Comparison of ENCODE assay signal across 1 cellular context in genomic region chrX:19343462-19344206, GRCh38.
TF ChIP-seq lines count a peak whose summit lies in the region.

Gene PDHA1, plus strand, starts transcription at chrX:19343927. Its CDS starts 111 bp downstream, at chrX:19344038.

TF ChIP-seq in HepG2, 621 proteins besides CTCF, POLR2A, EP300 and RAD21 (continued from another document and continues in another):
- TF ChIP-seq, protein P1, sequence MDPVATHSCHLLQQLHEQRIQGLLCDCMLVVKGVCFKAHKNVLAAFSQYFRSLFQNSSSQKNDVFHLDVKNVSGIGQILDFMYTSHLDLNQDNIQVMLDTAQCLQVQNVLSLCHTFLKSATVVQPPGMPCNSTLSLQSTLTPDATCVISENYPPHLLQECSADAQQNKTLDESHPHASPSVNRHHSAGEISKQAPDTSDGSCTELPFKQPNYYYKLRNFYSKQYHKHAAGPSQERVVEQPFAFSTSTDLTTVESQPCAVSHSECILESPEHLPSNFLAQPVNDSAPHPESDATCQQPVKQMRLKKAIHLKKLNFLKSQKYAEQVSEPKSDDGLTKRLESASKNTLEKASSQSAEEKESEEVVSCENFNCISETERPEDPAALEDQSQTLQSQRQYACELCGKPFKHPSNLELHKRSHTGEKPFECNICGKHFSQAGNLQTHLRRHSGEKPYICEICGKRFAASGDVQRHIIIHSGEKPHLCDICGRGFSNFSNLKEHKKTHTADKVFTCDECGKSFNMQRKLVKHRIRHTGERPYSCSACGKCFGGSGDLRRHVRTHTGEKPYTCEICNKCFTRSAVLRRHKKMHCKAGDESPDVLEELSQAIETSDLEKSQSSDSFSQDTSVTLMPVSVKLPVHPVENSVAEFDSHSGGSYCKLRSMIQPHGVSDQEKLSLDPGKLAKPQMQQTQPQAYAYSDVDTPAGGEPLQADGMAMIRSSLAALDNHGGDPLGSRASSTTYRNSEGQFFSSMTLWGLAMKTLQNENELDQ (CRISPR knock-in tag; IDR thresholded peaks at IDR 0.05; ENCODE audit: borderline replicate concordance) = no peak
- no peak for TF ChIP-seq LCORL (IDR thresholded peaks at IDR 0.05)
- TF ChIP-seq LCORL (CRISPR knock-in tag; IDR thresholded peaks at IDR 0.05) = no peak
- TF ChIP-seq CEBPG (CRISPR knock-in tag; IDR thresholded peaks at IDR 0.05) = no peak
- TF ChIP-seq ELF4 (CRISPR knock-in tag; IDR thresholded peaks at IDR 0.05; ENCODE audit: borderline replicate concordance) = no peak
- TF ChIP-seq CAMTA2 (CRISPR knock-in tag; IDR thresholded peaks at IDR 0.05; ENCODE audit: borderline replicate concordance) = no peak
- no peak for TF ChIP-seq NR1H2 (CRISPR knock-in tag; IDR thresholded peaks at IDR 0.05; ENCODE audit: borderline replicate concordance, low read depth)
- TF ChIP-seq, protein P2, sequence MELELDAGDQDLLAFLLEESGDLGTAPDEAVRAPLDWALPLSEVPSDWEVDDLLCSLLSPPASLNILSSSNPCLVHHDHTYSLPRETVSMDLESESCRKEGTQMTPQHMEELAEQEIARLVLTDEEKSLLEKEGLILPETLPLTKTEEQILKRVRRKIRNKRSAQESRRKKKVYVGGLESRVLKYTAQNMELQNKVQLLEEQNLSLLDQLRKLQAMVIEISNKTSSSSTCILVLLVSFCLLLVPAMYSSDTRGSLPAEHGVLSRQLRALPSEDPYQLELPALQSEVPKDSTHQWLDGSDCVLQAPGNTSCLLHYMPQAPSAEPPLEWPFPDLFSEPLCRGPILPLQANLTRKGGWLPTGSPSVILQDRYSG (CRISPR knock-in tag; IDR thresholded peaks at IDR 0.05) = no peak
- TF ChIP-seq FOXA3 (CRISPR knock-in tag; IDR thresholded peaks at IDR 0.05) = no peak
- TF ChIP-seq AFF4 (CRISPR knock-in tag; IDR thresholded peaks at IDR 0.05) = no peak
- TF ChIP-seq ELF3 (CRISPR knock-in tag; IDR thresholded peaks at IDR 0.05) = no peak
- TF ChIP-seq ZSCAN30 (CRISPR knock-in tag; IDR thresholded peaks at IDR 0.05) = no peak
- TF ChIP-seq KAT8 (CRISPR knock-in tag; IDR thresholded peaks at IDR 0.05) = peak; percentile 76
- no peak for TF ChIP-seq DNMT1 (CRISPR knock-in tag; IDR thresholded peaks at IDR 0.05)
- TF ChIP-seq KLF15 (CRISPR knock-in tag; IDR thresholded peaks at IDR 0.05; ENCODE audit: borderline replicate concordance) = no peak
- peak; percentile 39; the same call in 1 of the 2 replicates for TF ChIP-seq ZNF788 (CRISPR knock-in tag; IDR thresholded peaks at IDR 0.05; ENCODE audit: borderline replicate concordance)
- TF ChIP-seq ZNF790 (CRISPR knock-in tag; IDR thresholded peaks at IDR 0.05; ENCODE audit: borderline replicate concordance) = no peak
- no peak for TF ChIP-seq ZNF484 (CRISPR knock-in tag; IDR thresholded peaks at IDR 0.05; ENCODE audit: borderline replicate concordance, low read depth)
- TF ChIP-seq MXI1 (IDR thresholded peaks at IDR 0.05; ENCODE audit: borderline replicate concordance, low read depth, low read length) = peak; percentile 79; the same call in 1 of the 3 replicates
- no peak for TF ChIP-seq SMYD3 (CRISPR knock-in tag; IDR thresholded peaks at IDR 0.05)
- TF ChIP-seq, protein P3, sequence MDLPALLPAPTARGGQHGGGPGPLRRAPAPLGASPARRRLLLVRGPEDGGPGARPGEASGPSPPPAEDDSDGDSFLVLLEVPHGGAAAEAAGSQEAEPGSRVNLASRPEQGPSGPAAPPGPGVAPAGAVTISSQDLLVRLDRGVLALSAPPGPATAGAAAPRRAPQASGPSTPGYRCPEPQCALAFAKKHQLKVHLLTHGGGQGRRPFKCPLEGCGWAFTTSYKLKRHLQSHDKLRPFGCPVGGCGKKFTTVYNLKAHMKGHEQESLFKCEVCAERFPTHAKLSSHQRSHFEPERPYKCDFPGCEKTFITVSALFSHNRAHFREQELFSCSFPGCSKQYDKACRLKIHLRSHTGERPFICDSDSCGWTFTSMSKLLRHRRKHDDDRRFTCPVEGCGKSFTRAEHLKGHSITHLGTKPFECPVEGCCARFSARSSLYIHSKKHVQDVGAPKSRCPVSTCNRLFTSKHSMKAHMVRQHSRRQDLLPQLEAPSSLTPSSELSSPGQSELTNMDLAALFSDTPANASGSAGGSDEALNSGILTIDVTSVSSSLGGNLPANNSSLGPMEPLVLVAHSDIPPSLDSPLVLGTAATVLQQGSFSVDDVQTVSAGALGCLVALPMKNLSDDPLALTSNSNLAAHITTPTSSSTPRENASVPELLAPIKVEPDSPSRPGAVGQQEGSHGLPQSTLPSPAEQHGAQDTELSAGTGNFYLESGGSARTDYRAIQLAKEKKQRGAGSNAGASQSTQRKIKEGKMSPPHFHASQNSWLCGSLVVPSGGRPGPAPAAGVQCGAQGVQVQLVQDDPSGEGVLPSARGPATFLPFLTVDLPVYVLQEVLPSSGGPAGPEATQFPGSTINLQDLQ (CRISPR knock-in tag; IDR thresholded peaks at IDR 0.05) = no peak
- TF ChIP-seq NBN (conservative IDR thresholded peaks at IDR 0.05) = no peak
- no peak for TF ChIP-seq ZNF724P (CRISPR knock-in tag; IDR thresholded peaks at IDR 0.05; ENCODE audit: borderline replicate concordance)
- TF ChIP-seq HMGXB3 (CRISPR knock-in tag; IDR thresholded peaks at IDR 0.05; ENCODE audit: borderline replicate concordance) = no peak
- TF ChIP-seq GPBP1L1 (CRISPR knock-in tag; IDR thresholded peaks at IDR 0.05) = no peak
- no peak for TF ChIP-seq ZNF512 (CRISPR knock-in tag; IDR thresholded peaks at IDR 0.05)
- TF ChIP-seq FOXO1 (CRISPR knock-in tag; IDR thresholded peaks at IDR 0.05) = no peak
- no peak for TF ChIP-seq ZNF761 (CRISPR knock-in tag; conservative IDR thresholded peaks at IDR 0.05)
- TF ChIP-seq EZH2 (conservative IDR thresholded peaks at IDR 0.05; ENCODE audit: low read depth, low read length) = no peak
- peak; percentile 75; the same call in 1 of the 2 replicates for TF ChIP-seq ARID4A (CRISPR knock-in tag; IDR thresholded peaks at IDR 0.05; ENCODE audit: borderline replicate concordance)
- TF ChIP-seq CHD4 (IDR thresholded peaks at IDR 0.05; ENCODE audit: borderline replicate concordance, low read length) = no peak
- no peak for TF ChIP-seq NFIC (IDR thresholded peaks at IDR 0.05; ENCODE audit: low read length)
- no peak for TF ChIP-seq SRY (CRISPR knock-in tag; IDR thresholded peaks at IDR 0.05)
- TF ChIP-seq GZF1 (CRISPR knock-in tag; IDR thresholded peaks at IDR 0.05) = no peak
- TF ChIP-seq, protein P4, sequence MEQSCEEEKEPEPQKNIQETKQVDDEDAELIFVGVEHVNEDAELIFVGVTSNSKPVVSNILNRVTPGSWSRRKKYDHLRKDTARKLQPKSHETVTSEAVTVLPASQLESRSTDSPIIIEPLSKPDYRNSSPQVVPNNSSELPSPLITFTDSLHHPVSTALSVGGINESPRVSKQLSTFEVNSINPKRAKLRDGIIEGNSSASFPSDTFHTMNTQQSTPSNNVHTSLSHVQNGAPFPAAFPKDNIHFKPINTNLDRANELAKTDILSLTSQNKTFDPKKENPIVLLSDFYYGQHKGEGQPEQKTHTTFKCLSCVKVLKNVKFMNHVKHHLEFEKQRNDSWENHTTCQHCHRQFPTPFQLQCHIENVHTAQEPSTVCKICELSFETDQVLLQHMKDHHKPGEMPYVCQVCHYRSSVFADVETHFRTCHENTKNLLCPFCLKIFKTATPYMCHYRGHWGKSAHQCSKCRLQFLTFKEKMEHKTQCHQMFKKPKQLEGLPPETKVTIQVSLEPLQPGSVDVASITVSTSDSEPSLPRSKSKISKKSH (CRISPR knock-in tag; IDR thresholded peaks at IDR 0.05; ENCODE audit: borderline replicate concordance) = no peak
- no peak for TF ChIP-seq TRIM24 (CRISPR knock-in tag; IDR thresholded peaks at IDR 0.05)
